In genomic region chr7:151199196-151199874, GRCh38 we compare ENCODE assay signal across 17 cellular contexts. TPM values are rescaled to one million over a fixed set of nuclear protein-coding genes. Genes with fewer than 3 reads are reported as not detected.
A peak's percentile ranks its signal among the peaks of the same experiment; 100 is the strongest.
DNase-seq lines count a peak whose midpoint lies in the region; ATAC-seq and TF ChIP-seq lines count a peak whose summit lies in the region.
"Had no signal": no experiment of that assay in that cellular context is flagged by ENCODE, and none has a peak within 500 bp of the region (broad histone marks: within the 10 kb centered on the region; RNA-seq: fewer than 3 reads in every experiment).

No MANE protein-coding gene starts in this region.

- peak; percentile 85 for DNase-seq in ELF-1 (ENCODE audit: low read depth, low spot score)
- peak; percentile 49 for DNase-seq in NCI-H1694 treated with DMSO at 0.1 percent for 48 hours (lab: John Stamatoyannopoulos, UW)
- DNase-seq in amygdala (lab: John Stamatoyannopoulos, UW): peak in 32 of 56 donors; percentile 4 to 73 (median 28)
- DNase-seq in left lung: no peak
- no peak for DNase-seq in cerebellar nuclear complex (lab: John Stamatoyannopoulos, UW)
- no peak for DNase-seq in brain microvascular endothelial cell
- DNase-seq in GM10248 (ENCODE audit: extremely low spot score): no peak
- DNase-seq: activated CD4-positive, alpha-beta T cell treated with anti-CD3 and anti-CD28 coated beads, Interleukin-2, amount 50 U/mL, for 1 hour; activated T-cell treated with anti-CD3 and anti-CD28 coated beads, Interleukin-2, amount 50 U/mL, for 24 hours; left cardiac atrium; NCI-H1105 treated with DMSO at 0.1 percent for 48 hours; stimulated activated naive CD4-positive, alpha-beta T cell treated with Interleukin-2 at 50 U/mL for 16 hours; T1000 had no signal

- in situ Hi-C loops in brain microvascular endothelial cell (cut with HindIII; ENCODE audit: low pct_ligation_motif_present, low sequenced_read_pairs): no loop called here

- POLR2A ChIA-PET in GM10248 (lab: Yijun Ruan, JAX): no interaction called here

- H3K4me3 ChIP-seq in left lung (no peak overlapping the region), brain microvascular endothelial cell (ENCODE audit: low read depth, low read length) (no peak overlapping the region)

- H3K36me3 ChIP-seq in left lung (no peaks in the 10 kb centered on the region), brain microvascular endothelial cell (replicated peaks) (no peaks in the 10 kb centered on the region)
- H3K36me3 ChIP-seq: esophagus muscularis mucosa had no signal

- H3K27ac ChIP-seq in left lung (peak overlapping the region in 1 of 2 donors; percentile 56), brain microvascular endothelial cell (no peak overlapping the region)
- H3K27ac ChIP-seq: esophagus muscularis mucosa had no signal

- intact Hi-C loops in left lung (cut with DNase I): no loop called here

- TF ChIP-seq CTCF in left lung (IDR thresholded peaks at IDR 0.05): no peak
- no peak for TF ChIP-seq CTCF in brain microvascular endothelial cell (IDR thresholded peaks at IDR 0.05; ENCODE audit: low read depth, low read length, missing control alignments)
- TF ChIP-seq CTCF in GM10248 (IDR thresholded peaks at IDR 0.05; ENCODE audit: control extremely low read depth, extremely low read depth, low read depth, missing control alignments): no peak

- ATAC-seq in left lung: peak; percentile 51
- no peak for ATAC-seq in HG03442 (IDR thresholded peaks at IDR 0.05; ENCODE audit: unreplicated experiment)

- no peaks in the 10 kb centered on the region for H3K9me3 ChIP-seq in left lung
- H3K9me3 ChIP-seq: esophagus muscularis mucosa had no signal

- peaks cover 0 to 31% of the 10 kb centered on the region in 2 donors for H3K27me3 ChIP-seq in left lung
- peaks cover 31% of the 10 kb centered on the region for H3K27me3 ChIP-seq in brain microvascular endothelial cell (replicated peaks)

- no peaks in the 10 kb centered on the region for H3K4me1 ChIP-seq in left lung

- CTCF ChIA-PET in GM10248 (lab: Yijun Ruan, JAX): no interaction called here

RNA-seq across cellular contexts. Expression of gene H2BK1, which starts 11.0 kb away (rescaled TPM):
- total RNA-seq in left lung: not detected
- total RNA-seq: esophagus muscularis mucosa, left cardiac atrium, ureter had no signal

RNA-seq across cellular contexts. Expression of gene ASB10, which starts 12.3 kb away (rescaled TPM):
- not detected for total RNA-seq in left lung
- total RNA-seq: B cell, esophagus muscularis mucosa, ureter had no signal

RNA-seq across cellular contexts. Expression of gene ABCF2, which starts 27.7 kb away (rescaled TPM):
- 10 to 100 TPM; 27.1 to 40.6 TPM for total RNA-seq in left lung

RNA-seq across cellular contexts. Expression of gene GBX1, which starts 31.8 kb away (rescaled TPM):
- not detected for total RNA-seq in left lung
- total RNA-seq: B cell, esophagus muscularis mucosa, ureter had no signal

RNA-seq across cellular contexts. Expression of gene CHPF2, which starts 32.9 kb away (rescaled TPM):
- total RNA-seq in left lung: 10 to 100 TPM; 44.0 to 53.8 TPM

Comparison
In these comparisons a context has a peak if more than half of its experiments do, and no peak if none do; other contexts are left out.
1. DNase-seq: peak in ELF-1 (single experiment), NCI-H1694 treated with DMSO at 0.1 percent for 48 hours (single experiment) and amygdala (32 of 56); none in left lung (0 of 2), cerebellar nuclear complex (0 of 2), brain microvascular endothelial cell (single experiment) and GM10248 (single experiment).